ENCODE assay signal across 15 cellular contexts in genomic region chr4:155802573-155802972, GRCh38.
"Had no signal": no experiment of that assay in that cellular context is flagged by ENCODE, and none has a peak within 500 bp of the region (broad histone marks: within the 10 kb centered on the region; RNA-seq: fewer than 3 reads in every experiment).

No MANE protein-coding gene starts in this region.

- H3K27me3 ChIP-seq: esophagus squamous epithelium, suprapubic skin, upper lobe of right lung had no signal

- H3K36me3 ChIP-seq: esophagus squamous epithelium, suprapubic skin had no signal

- DNase-seq: activated CD4-positive, alpha-beta T cell treated with anti-CD3 and anti-CD28 coated beads, Interleukin-2, amount 50 U/mL, for 4 hours; activated gamma-delta T cell; activated T-cell treated with anti-CD3 and anti-CD28 coated beads, Interleukin-2, amount 50 U/mL, for 4 hours; esophagus squamous epithelium; foreskin melanocyte; left ventricle myocardium superior; mesendoderm; naive B cell; retina; small intestine; upper lobe of right lung had no signal

- H3K79me2 ChIP-seq: parathyroid adenoma had no signal

- H3K27ac ChIP-seq: parathyroid adenoma, suprapubic skin, upper lobe of right lung had no signal

- ATAC-seq: activated CD4-positive, CD25-positive, alpha-beta regulatory T cell treated with anti-CD3 and anti-CD28 coated beads, Interleukin-2, amount 50 U/mL, for 24 hours; activated T-cell treated with anti-CD3 and anti-CD28 coated beads, Interleukin-2, amount 50 U/mL, for 4 hours; left ventricle myocardium superior; stimulated activated effector memory CD8-positive, alpha-beta T cell treated with anti-CD3 and anti-CD28 coated beads, Interleukin-12 subunit alpha, Interleukin-12 subunit beta, amount 100 ng/mL, for 72 hours; upper lobe of right lung had no signal

- H3K9me3 ChIP-seq: esophagus squamous epithelium, suprapubic skin, upper lobe of right lung had no signal

- H3K4me1 ChIP-seq: esophagus squamous epithelium, parathyroid adenoma, suprapubic skin, upper lobe of right lung had no signal

- H2AFZ ChIP-seq: parathyroid adenoma had no signal

- H3K4me3 ChIP-seq: esophagus squamous epithelium, suprapubic skin, upper lobe of right lung had no signal

- H3K9ac ChIP-seq: parathyroid adenoma had no signal
